9 cellular contexts compared by ENCODE assay signal in genomic region chr11:118909619-118910308, GRCh38. TPM values are rescaled to one million over a fixed set of nuclear protein-coding genes. Genes with fewer than 3 reads are reported as not detected.
A peak's percentile ranks its signal among the peaks of the same experiment; 100 is the strongest.
DNase-seq lines count a peak whose midpoint lies in the region; ATAC-seq and TF ChIP-seq lines count a peak whose summit lies in the region.
"Had no signal": no experiment of that assay in that cellular context is flagged by ENCODE, and none has a peak within 500 bp of the region (broad histone marks: within the 10 kb centered on the region; RNA-seq: fewer than 3 reads in every experiment).

No MANE protein-coding gene starts in this region.

- peak overlapping the region; percentile 70 for H3K4me3 Mint-ChIP-seq in osteocyte (ENCODE audit: unreplicated experiment)

- H3K36me3 ChIP-seq in BLaER1 = peaks cover 35% of the 10 kb centered on the region

- peaks cover 74% of the 10 kb centered on the region for H3K4me1 Mint-ChIP-seq in osteocyte (ENCODE audit: unreplicated experiment)

- in situ Hi-C loops in KBM-7 (cut with MboI; ENCODE audit: low pct_unique_long_range_greater_than_20kb, low sequenced_read_pairs) = no loop called here

- TF ChIP-seq CTCF in fibroblast of mammary gland (conservative IDR thresholded peaks at IDR 0.05; ENCODE audit: control insufficient read depth, insufficient read depth, low read depth, low read length) = no peak
- TF ChIP-seq CTCF in osteocyte (IDR thresholded peaks at IDR 0.05) = no peak

- H3K9ac ChIP-seq in BLaER1 = peak overlapping the region; percentile 85

- H4K20me1 ChIP-seq in BLaER1 = peaks cover 14% of the 10 kb centered on the region; the same call in 1 of the 2 replicates

- H3K4me1 ChIP-seq in BLaER1 = peaks cover 79% of the 10 kb centered on the region

- no peaks in the 10 kb centered on the region for H3K9me3 ChIP-seq in BLaER1

- no peaks in the 10 kb centered on the region for H3K27me3 Mint-ChIP-seq in osteocyte (ENCODE audit: unreplicated experiment)

- peaks cover 6% of the 10 kb centered on the region for H3K36me3 Mint-ChIP-seq in osteocyte (ENCODE audit: unreplicated experiment)

- ATAC-seq in SK-N-SH treated with all-trans-retinoic acid at 6 μM for 48 hours (peak; percentile 0; the same call in 2 of the 3 replicates), HG02840 (IDR thresholded peaks at IDR 0.05; ENCODE audit: low FRiP score, unreplicated experiment) (no peak)

- peak overlapping the region; percentile 92 for H3K27ac Mint-ChIP-seq in osteocyte (ENCODE audit: unreplicated experiment)

- peak overlapping the region; percentile 99 for H3K4me2 ChIP-seq in BLaER1

- no peaks in the 10 kb centered on the region for H3K27me3 ChIP-seq in BLaER1

- H3K9me3 Mint-ChIP-seq in osteocyte (ENCODE audit: unreplicated experiment) = no peaks in the 10 kb centered on the region

- H3K27ac ChIP-seq in BLaER1 = peak overlapping the region; percentile 96

- DNase-seq in fibroblast of mammary gland (ENCODE audit: low read depth) (no peak), osteocyte (ENCODE audit: extremely low spot score, unreplicated experiment) (no peak), RPMI8226 (no peak), KBM-7 (no peak), NCI-H446 (lab: John Stamatoyannopoulos, UW) (no peak)

- H3K4me3 ChIP-seq in BLaER1 (peak overlapping the region; percentile 64), fibroblast of mammary gland (ENCODE audit: control insufficient read depth, low read depth, low read length) (peak overlapping the region; percentile 37)

TF ChIP-seq in SK-N-SH treated with all-trans-retinoic acid at 6 μM for 48 hours, 23 proteins besides CTCF, POLR2A, EP300 and RAD21:
- TF ChIP-seq TCF4 (CRISPR knock-in tag; IDR thresholded peaks at IDR 0.05; ENCODE audit: borderline replicate concordance) = no peak
TF ChIP-seq in SK-N-SH treated with all-trans-retinoic acid at 6 μM for 48 hours: peak in this region for 0.

RNA-seq across cellular contexts. Expression of gene BCL9L, which starts 16.0 kb away (rescaled TPM):
- total RNA-seq in osteocyte = 115 and 122 TPM in 2 replicates

RNA-seq across cellular contexts. Expression of gene CXCR5, which starts 26.1 kb away (rescaled TPM):
- not detected in 2 replicates for total RNA-seq in osteocyte

RNA-seq across cellular contexts. Expression of gene UPK2, which starts 46.3 kb away (rescaled TPM):
- total RNA-seq in osteocyte = 0.42 and 0.86 TPM in 2 replicates
- total RNA-seq: mononuclear cell had no signal
